ENCODE assay signal across 17 cellular contexts in genomic region chr5:157051604-157052245, GRCh38. TPM values are rescaled to one million over a fixed set of nuclear protein-coding genes. Genes with fewer than 3 reads are reported as not detected.
DNase-seq lines count a peak whose midpoint lies in the region; ATAC-seq and TF ChIP-seq lines count a peak whose summit lies in the region.
"Had no signal": no experiment of that assay in that cellular context is flagged by ENCODE, and none has a peak within 500 bp of the region (broad histone marks: within the 10 kb centered on the region; RNA-seq: fewer than 3 reads in every experiment).

No MANE protein-coding gene starts in this region.

- no peak overlapping the region for H3K27ac Mint-ChIP-seq in CD4-positive, alpha-beta T cell
- H3K27ac Mint-ChIP-seq in GM23338, result no peak overlapping the region
- peak overlapping the region; percentile 92 for H3K27ac Mint-ChIP-seq in progenitor cell of endocrine pancreas

- H3K27me3 Mint-ChIP-seq in CD4-positive, alpha-beta T cell, result no peaks in the 10 kb centered on the region
- H3K27me3 Mint-ChIP-seq in GM23338 (ENCODE audit: insufficient read depth, low read depth, poor library complexity) (peaks cover 4% of the 10 kb centered on the region), progenitor cell of endocrine pancreas (no peaks in the 10 kb centered on the region)

- H3K9me3 ChIP-seq in CD4-positive, alpha-beta T cell (ENCODE audit: control insufficient read depth, low read length), result no peaks in the 10 kb centered on the region
- H3K9me3 ChIP-seq: HAP-1 had no signal

- peaks cover 12% of the 10 kb centered on the region; the same call in 1 of the 2 replicates for H3K9me2 ChIP-seq in GM23338 (ENCODE audit: insufficient read depth)

- peaks cover 6% of the 10 kb centered on the region; the same call in 1 of the 2 replicates for H3K4me1 ChIP-seq in GM23338 (ENCODE audit: insufficient read depth)
- H3K4me1 ChIP-seq: HAP-1, SJSA1 had no signal

- intact Hi-C loops in CD4-positive, alpha-beta T cell (cut with DNase I, micrococcal nuclease), result no loop called here

- H3K4me3 Mint-ChIP-seq in CD4-positive, alpha-beta T cell, result peak overlapping the region; percentile 56
- no peak overlapping the region for H3K4me3 Mint-ChIP-seq in GM23338
- no peak overlapping the region for H3K4me3 Mint-ChIP-seq in progenitor cell of endocrine pancreas (ENCODE audit: low read depth)

- H2AFZ ChIP-seq in GM23338, result peak overlapping the region; percentile 56; the same call in 1 of the 2 replicates
- H2AFZ ChIP-seq: PC-9 had no signal

- CTCF ChIA-PET in CD4-positive, alpha-beta T cell (lab: Charles Lee), result no interaction called here

- no peak overlapping the region for H3K27ac ChIP-seq in CD4-positive, alpha-beta T cell (ENCODE audit: low read depth, low read length)
- H3K27ac ChIP-seq in GM23338 (ENCODE audit: low read depth), result no peak overlapping the region
- H3K27ac ChIP-seq: PC-9, SJSA1 had no signal

- no peaks in the 10 kb centered on the region for H3K79me2 ChIP-seq in GM23338 (replicated peaks; ENCODE audit: insufficient read depth)

- peaks cover 4% of the 10 kb centered on the region for H3K36me3 Mint-ChIP-seq in CD4-positive, alpha-beta T cell (ENCODE audit: low read depth)
- 0 out of 3 replicates have a peak, but pooled peaks cover 4% of the 10 kb centered on the region for H3K36me3 Mint-ChIP-seq in GM23338 (ENCODE audit: low read depth)
- peaks cover 1% of the 10 kb centered on the region for H3K36me3 Mint-ChIP-seq in progenitor cell of endocrine pancreas (ENCODE audit: insufficient read depth)

- no peaks in the 10 kb centered on the region for H3K27me3 ChIP-seq in CD4-positive, alpha-beta T cell (ENCODE audit: control insufficient read depth, insufficient read depth, low read length)
- H3K27me3 ChIP-seq in GM23338 (ENCODE audit: insufficient read depth), result no peaks in the 10 kb centered on the region

- H3K4me2 ChIP-seq in GM23338, result no peak overlapping the region
- H3K4me2 ChIP-seq: PC-9 had no signal

- no peak for TF ChIP-seq CTCF in CD4-positive, alpha-beta T cell (IDR thresholded peaks at IDR 0.05)
- TF ChIP-seq CTCF in GM23338 (conservative IDR thresholded peaks at IDR 0.05; ENCODE audit: low read depth in 2 of 2) (no peak), progenitor cell of endocrine pancreas (IDR thresholded peaks at IDR 0.05; ENCODE audit: unreplicated experiment) (no peak)

- H3K36me3 ChIP-seq in GM23338 (ENCODE audit: insufficient read depth), result no peaks in the 10 kb centered on the region
- H3K36me3 ChIP-seq: HAP-1, SJSA1 had no signal

- DNase-seq in CD4-positive, alpha-beta T cell, result no peak
- DNase-seq in GM23338 (ENCODE audit: low spot score) (no peak), kidney tubule cell (ENCODE audit: low spot score) (peak; percentile 72), progenitor cell of endocrine pancreas (ENCODE audit: low spot score, unreplicated experiment) (no peak), NCI-H146 (lab: John Stamatoyannopoulos, UW) (no peak), NCI-H748 (lab: John Stamatoyannopoulos, UW; ENCODE audit: unreplicated experiment) (no peak)
- DNase-seq: ACHN, C1 segment of cervical spinal cord, GF-D8, NCI-H1105 treated with DMSO at 0.1 percent for 48 hours, NCI-H1694 treated with DMSO at 0.1 percent for 48 hours, NCI-H510A, PC-9 had no signal

- H4K20me1 ChIP-seq in GM23338 (replicated peaks; ENCODE audit: insufficient read depth), result no peaks in the 10 kb centered on the region

- H3K4me3 ChIP-seq in GM23338, result no peak overlapping the region
- H3K4me3 ChIP-seq: HAP-1, K562, PC-9, SJSA1 had no signal

- H3F3A ChIP-seq in GM23338 (replicated peaks; ENCODE audit: low read depth), result no peaks in the 10 kb centered on the region

- H3K4me1 Mint-ChIP-seq in CD4-positive, alpha-beta T cell (ENCODE audit: low read depth), result peaks cover 45% of the 10 kb centered on the region
- H3K4me1 Mint-ChIP-seq in GM23338 (peaks cover 15% of the 10 kb centered on the region), progenitor cell of endocrine pancreas (ENCODE audit: low read depth) (peaks cover 32% of the 10 kb centered on the region)

- H3K9me3 Mint-ChIP-seq in CD4-positive, alpha-beta T cell, result peaks cover 6% of the 10 kb centered on the region
- H3K9me3 Mint-ChIP-seq in GM23338 (no peaks in the 10 kb centered on the region), progenitor cell of endocrine pancreas (ENCODE audit: low read depth) (no peaks in the 10 kb centered on the region)

- POLR2A ChIA-PET in CD4-positive, alpha-beta T cell (lab: Charles Lee), result no interaction called here

- no peak for ATAC-seq in CD4-positive, alpha-beta T cell (ENCODE audit: poor library complexity)
- ATAC-seq in GM23338 (no peak), HG02938 (IDR thresholded peaks at IDR 0.05; ENCODE audit: unreplicated experiment) (no peak)
- ATAC-seq: K562 had no signal

TF ChIP-seq in GM23338, 12 proteins besides CTCF, POLR2A, EP300 and RAD21 (continues in another document):
- TF ChIP-seq REST (IDR thresholded peaks at IDR 0.05; ENCODE audit: unreplicated experiment), result no peak
- no peak for TF ChIP-seq NANOG (IDR thresholded peaks at IDR 0.05; ENCODE audit: borderline replicate concordance)
- TF ChIP-seq EZH2phosphoT487 (IDR thresholded peaks at IDR 0.05; ENCODE audit: unreplicated experiment), result no peak
- TF ChIP-seq JUNB (IDR thresholded peaks at IDR 0.05; ENCODE audit: unreplicated experiment), result no peak
- TF ChIP-seq ZNF331 (CRISPR knock-in tag; IDR thresholded peaks at IDR 0.05; ENCODE audit: low read depth), result no peak
- no peak for TF ChIP-seq ZNF114 (CRISPR knock-in tag; IDR thresholded peaks at IDR 0.05)
- TF ChIP-seq STAT1 (IDR thresholded peaks at IDR 0.05; ENCODE audit: unreplicated experiment), result no peak
- TF ChIP-seq EZH2 (IDR thresholded peaks at IDR 0.05; ENCODE audit: low read depth, unreplicated experiment), result no peak
- TF ChIP-seq, protein P1, sequence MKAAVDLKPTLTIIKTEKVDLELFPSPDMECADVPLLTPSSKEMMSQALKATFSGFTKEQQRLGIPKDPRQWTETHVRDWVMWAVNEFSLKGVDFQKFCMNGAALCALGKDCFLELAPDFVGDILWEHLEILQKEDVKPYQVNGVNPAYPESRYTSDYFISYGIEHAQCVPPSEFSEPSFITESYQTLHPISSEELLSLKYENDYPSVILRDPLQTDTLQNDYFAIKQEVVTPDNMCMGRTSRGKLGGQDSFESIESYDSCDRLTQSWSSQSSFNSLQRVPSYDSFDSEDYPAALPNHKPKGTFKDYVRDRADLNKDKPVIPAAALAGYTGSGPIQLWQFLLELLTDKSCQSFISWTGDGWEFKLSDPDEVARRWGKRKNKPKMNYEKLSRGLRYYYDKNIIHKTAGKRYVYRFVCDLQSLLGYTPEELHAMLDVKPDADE (IDR thresholded peaks at IDR 0.05), result no peak
- TF ChIP-seq CREB1 (CRISPR knock-in tag; IDR thresholded peaks at IDR 0.05; ENCODE audit: low read depth), result no peak
- TF ChIP-seq POLR2AphosphoS5 (IDR thresholded peaks at IDR 0.05; ENCODE audit: low read depth), result no peak

RNA-seq across cellular contexts. Expression of gene HAVCR1, which starts 7.2 kb away (rescaled TPM):
- 1 to 10 TPM; 1.5 to 1.7 TPM for total RNA-seq in CD4-positive, alpha-beta T cell
- total RNA-seq in GM23338 (2014; rRNA removed; shearing (Covaris generic)), result not detected in 2 replicates
- not detected in 2 replicates for polyA plus RNA-seq in GM23338 (2016; fragmentation: Nextera tagmentation; extraction: Ambion mirVana)
- 1.2 and 2.1 TPM in 2 replicates for total RNA-seq in progenitor cell of endocrine pancreas
- total RNA-seq: K562, PC-9, SJSA1 had no signal

RNA-seq across cellular contexts. Expression of gene HAVCR2, which starts 57.1 kb away (rescaled TPM):
- 1 to 10 TPM; 1.4 to 1.8 TPM for total RNA-seq in CD4-positive, alpha-beta T cell
- total RNA-seq in GM23338 (2014; rRNA removed; shearing (Covaris generic)), result 0.49 and 3.4 TPM in 2 replicates
- polyA plus RNA-seq in GM23338 (2016; fragmentation: Nextera tagmentation; extraction: Ambion mirVana), result 0.07 TPM in 1 of 2 replicates, not detected in the other
- 0.17 and 0.62 TPM in 2 replicates for total RNA-seq in progenitor cell of endocrine pancreas
- total RNA-seq: PC-9 had no signal
